In the genomic region with DNA sequence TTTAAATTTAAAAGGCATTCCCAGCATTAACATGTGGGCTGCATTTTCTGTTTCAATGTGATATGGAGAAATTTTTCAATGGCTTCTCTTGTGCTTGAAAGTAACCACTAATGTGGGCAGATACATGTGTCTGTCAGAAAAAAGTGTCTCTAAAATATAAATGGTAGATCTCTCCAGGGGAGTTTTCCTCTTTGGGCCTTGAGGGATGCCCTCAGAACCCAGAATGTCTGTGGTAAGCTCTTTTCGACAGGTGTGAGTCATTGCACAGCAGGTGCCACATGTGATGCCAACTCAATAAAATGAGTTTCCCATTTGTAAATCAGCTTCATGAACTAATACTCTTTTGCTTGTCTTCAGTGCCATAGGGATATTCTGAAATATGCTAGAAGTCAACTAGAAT, we compare ENCODE assay signal across 17 cellular contexts.
DNase-seq lines count a peak whose midpoint lies in the region; ATAC-seq and TF ChIP-seq lines count a peak whose summit lies in the region.
"Had no signal": no experiment of that assay in that cellular context is flagged by ENCODE, and none has a peak within 500 bp of the region (broad histone marks: within the 10 kb centered on the region; RNA-seq: fewer than 3 reads in every experiment).

No MANE protein-coding gene starts in this region.

- H3K9ac ChIP-seq in neural progenitor cell: no peak overlapping the region

- H4K20me1 ChIP-seq in neural progenitor cell (ENCODE audit: low read depth): no peaks in the 10 kb centered on the region

- no peak for ATAC-seq in HG03196 (IDR thresholded peaks at IDR 0.05; ENCODE audit: unreplicated experiment)
- ATAC-seq: A549; stimulated activated naive CD8-positive, alpha-beta T cell treated with anti-CD3 and anti-CD28 coated beads, Interleukin-15, amount 100 ng/mL, for 72 hours had no signal

- DNase-seq in NCI-H1105 treated with DMSO at 0.1 percent for 48 hours (lab: John Stamatoyannopoulos, UW) (peak; percentile 48), NCI-H1105 (lab: John Stamatoyannopoulos, UW) (no peak), LoVo (ENCODE audit: low spot score) (peak; percentile 47), SJCRH30 (peak; percentile 47 to 72), neural progenitor cell (ENCODE audit: low spot score) (peak; percentile 9), SK-N-DZ (ENCODE audit: low spot score) (no peak)
- DNase-seq in stimulated activated CD4-positive, alpha-beta T cell treated with anti-CD3 and anti-CD28 coated beads, Interleukin-15, amount 100 ng/mL, for 24 hours: no peak
- DNase-seq: CD8-positive, alpha-beta memory T cell; HCEC 1CT; immature natural killer cell; MV-4-11; nucleus accumbens; SHP77 treated with DMSO at 0.1 percent for 48 hours; stimulated activated naive CD8-positive, alpha-beta T cell treated with anti-CD3 and anti-CD28 coated beads, Interleukin-15, amount 100 ng/mL, for 72 hours had no signal

- no peaks in the 10 kb centered on the region for H3K9me3 Mint-ChIP-seq in neural progenitor cell
- H3K9me3 Mint-ChIP-seq: stimulated activated naive CD8-positive, alpha-beta T cell treated with anti-CD3 and anti-CD28 coated beads, Interleukin-15, amount 100 ng/mL, for 72 hours had no signal

- no peaks in the 10 kb centered on the region for H3K36me3 Mint-ChIP-seq in neural progenitor cell
- H3K36me3 Mint-ChIP-seq: CD8-positive, alpha-beta memory T cell; immature natural killer cell had no signal

- peaks cover 7% of the 10 kb centered on the region for H3F3A ChIP-seq in neural progenitor cell (ENCODE audit: low read depth)

- no peak overlapping the region for H3K4me2 ChIP-seq in neural progenitor cell
- H3K4me2 ChIP-seq: A549 had no signal

- TF ChIP-seq CTCF in neural progenitor cell (IDR thresholded peaks at IDR 0.05): no peak

- H3K27ac ChIP-seq in SJCRH30 (no peak overlapping the region), neural progenitor cell (no peak overlapping the region)
- H3K27ac ChIP-seq: A549, VCaP had no signal

- peaks cover 2% of the 10 kb centered on the region for H3K27me3 Mint-ChIP-seq in neural progenitor cell (ENCODE audit: insufficient read depth, low read depth)
- H3K27me3 Mint-ChIP-seq: CD8-positive, alpha-beta memory T cell; stimulated activated naive CD8-positive, alpha-beta T cell treated with anti-CD3 and anti-CD28 coated beads, Interleukin-15, amount 100 ng/mL, for 72 hours had no signal

- peak overlapping the region; percentile 64 for H2AFZ ChIP-seq in neural progenitor cell (replicated peaks)

- peak overlapping the region; percentile 13 for H3K27ac Mint-ChIP-seq in neural progenitor cell
- H3K27ac Mint-ChIP-seq: CD8-positive, alpha-beta memory T cell; immature natural killer cell; stimulated activated naive CD8-positive, alpha-beta T cell treated with anti-CD3 and anti-CD28 coated beads, Interleukin-15, amount 100 ng/mL, for 72 hours had no signal

- H3K4me1 Mint-ChIP-seq in neural progenitor cell: peaks cover 23% of the 10 kb centered on the region
- H3K4me1 Mint-ChIP-seq: CD8-positive, alpha-beta memory T cell; immature natural killer cell; stimulated activated naive CD8-positive, alpha-beta T cell treated with anti-CD3 and anti-CD28 coated beads, Interleukin-15, amount 100 ng/mL, for 72 hours had no signal

- H3K4me3 ChIP-seq in SJCRH30: no peak overlapping the region
- H3K4me3 ChIP-seq in neural progenitor cell: no peak overlapping the region
- H3K4me3 ChIP-seq: A549 had no signal

- H3K36me3 ChIP-seq in SJCRH30 (no peaks in the 10 kb centered on the region), neural progenitor cell (no peaks in the 10 kb centered on the region)

- H3K79me2 ChIP-seq in neural progenitor cell (ENCODE audit: low read depth): no peaks in the 10 kb centered on the region

- no peak overlapping the region for H3K4me3 Mint-ChIP-seq in neural progenitor cell
- H3K4me3 Mint-ChIP-seq: CD8-positive, alpha-beta memory T cell; immature natural killer cell; stimulated activated naive CD8-positive, alpha-beta T cell treated with anti-CD3 and anti-CD28 coated beads, Interleukin-15, amount 100 ng/mL, for 72 hours had no signal

- peaks cover 17% of the 10 kb centered on the region for H3K4me1 ChIP-seq in SJCRH30
- peaks cover 23% of the 10 kb centered on the region for H3K4me1 ChIP-seq in neural progenitor cell
- H3K4me1 ChIP-seq: A549 had no signal

- no peaks in the 10 kb centered on the region for H3K9me3 ChIP-seq in SJCRH30 (replicated peaks)
- H3K9me3 ChIP-seq in neural progenitor cell (ENCODE audit: low read depth): no peaks in the 10 kb centered on the region
- H3K9me3 ChIP-seq: A549 had no signal

- H3K27me3 ChIP-seq in SJCRH30: no peaks in the 10 kb centered on the region
- no peaks in the 10 kb centered on the region for H3K27me3 ChIP-seq in neural progenitor cell

Comparison
In these comparisons a context has a peak if more than half of its experiments do, and no peak if none do; other contexts are left out.
1. DNase-seq: peak in NCI-H1105 treated with DMSO at 0.1 percent for 48 hours (single experiment), LoVo (single experiment), SJCRH30 (2 of 2) and neural progenitor cell (single experiment); none in NCI-H1105 (single experiment), stimulated activated CD4-positive, alpha-beta T cell treated with anti-CD3 and anti-CD28 coated beads, Interleukin-15, amount 100 ng/mL, for 24 hours (single experiment) and SK-N-DZ (single experiment).